Comparison of ENCODE assay signal across 8 cellular contexts in the genomic region with DNA sequence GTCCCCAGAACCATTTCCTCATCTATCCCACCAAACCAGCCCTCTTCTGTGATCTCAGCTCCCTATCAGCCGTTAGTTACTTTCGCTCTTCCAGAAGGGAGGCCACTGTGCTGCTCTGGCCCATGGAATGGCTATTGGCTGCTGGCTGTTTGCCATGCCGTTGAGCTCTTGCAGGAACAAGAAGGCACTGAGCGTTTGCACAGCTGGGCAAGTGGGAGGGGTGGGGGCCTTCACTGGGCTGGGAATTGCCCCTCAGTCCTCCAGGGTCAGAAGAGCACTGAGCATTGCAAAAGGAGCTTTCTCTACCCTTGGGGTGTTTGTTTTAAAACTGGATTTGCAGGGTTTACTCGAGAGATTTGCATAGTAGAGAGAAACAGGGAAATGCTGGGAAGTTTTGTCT.
DNase-seq lines count a peak whose midpoint lies in the region; ATAC-seq and TF ChIP-seq lines count a peak whose summit lies in the region.

No MANE protein-coding gene starts in this region.

- no peak for TF ChIP-seq CTCF in type B pancreatic cell (conservative IDR thresholded peaks at IDR 0.05)

- peak overlapping the region; percentile 46 for H3K4me3 Mint-ChIP-seq in type B pancreatic cell
- no peak overlapping the region for H3K4me3 Mint-ChIP-seq in naive thymus-derived CD8-positive, alpha-beta T cell

- H3K36me3 Mint-ChIP-seq in type B pancreatic cell = no peaks in the 10 kb centered on the region
- H3K36me3 Mint-ChIP-seq in naive thymus-derived CD8-positive, alpha-beta T cell = no peaks in the 10 kb centered on the region

- H3K9me3 Mint-ChIP-seq in type B pancreatic cell = no peaks in the 10 kb centered on the region
- H3K9me3 Mint-ChIP-seq in naive thymus-derived CD8-positive, alpha-beta T cell = no peaks in the 10 kb centered on the region

- H3K27ac Mint-ChIP-seq in type B pancreatic cell = peak overlapping the region; percentile 62
- H3K27ac Mint-ChIP-seq in naive thymus-derived CD8-positive, alpha-beta T cell = peak overlapping the region in 1 of 10 donors; percentile 24

- peaks cover 30% of the 10 kb centered on the region for H3K4me1 Mint-ChIP-seq in type B pancreatic cell (ENCODE audit: unreplicated experiment)
- peaks cover 1 to 6% (median 2%) of the 10 kb centered on the region in 4 donors for H3K4me1 Mint-ChIP-seq in naive thymus-derived CD8-positive, alpha-beta T cell

- no peaks in the 10 kb centered on the region for H3K27me3 Mint-ChIP-seq in type B pancreatic cell
- H3K27me3 Mint-ChIP-seq in naive thymus-derived CD8-positive, alpha-beta T cell = no peaks in the 10 kb centered on the region

- POLR2A ChIA-PET in naive thymus-derived CD8-positive, alpha-beta T cell (lab: Charles Lee) = interaction anchor here (0.6 kb wide), 1 partner anchor 191 kb away, joined by 3 read pairs; no protein-coding TSS in a partner anchor

- DNase-seq in NCI-H2227 (lab: John Stamatoyannopoulos, UW; ENCODE audit: unreplicated experiment) = peak; percentile 14
- no peak for DNase-seq in NCI-H2227 treated with DMSO at 0.1 percent for 48 hours (lab: John Stamatoyannopoulos, UW)
- DNase-seq in astrocyte of the hippocampus (ENCODE audit: low read depth, low spot score) = peak; percentile 49
- peak; percentile 85 for DNase-seq in left lobe of liver (ENCODE audit: low spot score)
- DNase-seq in type B pancreatic cell (ENCODE audit: extremely low spot score, unreplicated experiment) = no peak
- DNase-seq in UCSD-AML1 (lab: John Stamatoyannopoulos, UW; ENCODE audit: unreplicated experiment) = no peak
- DNase-seq in HUDEP-2 (lab: John Stamatoyannopoulos, UW; ENCODE audit: unreplicated experiment in 76 of 76) = no peak
- no peak for DNase-seq in naive thymus-derived CD8-positive, alpha-beta T cell

- ATAC-seq in left lobe of liver = peak; percentile 82
- ATAC-seq in naive thymus-derived CD8-positive, alpha-beta T cell = no peak

Comparison
In these comparisons a context has a peak if more than half of its experiments do, and no peak if none do; other contexts are left out.
1. DNase-seq: peak in NCI-H2227 (single experiment), astrocyte of the hippocampus (single experiment) and left lobe of liver (single experiment); none in NCI-H2227 treated with DMSO at 0.1 percent for 48 hours (single experiment), type B pancreatic cell (single experiment), UCSD-AML1 (single experiment), HUDEP-2 (0 of 76) and naive thymus-derived CD8-positive, alpha-beta T cell (0 of 10).